ENCODE assay signal across 1 cellular context in the genomic region with DNA sequence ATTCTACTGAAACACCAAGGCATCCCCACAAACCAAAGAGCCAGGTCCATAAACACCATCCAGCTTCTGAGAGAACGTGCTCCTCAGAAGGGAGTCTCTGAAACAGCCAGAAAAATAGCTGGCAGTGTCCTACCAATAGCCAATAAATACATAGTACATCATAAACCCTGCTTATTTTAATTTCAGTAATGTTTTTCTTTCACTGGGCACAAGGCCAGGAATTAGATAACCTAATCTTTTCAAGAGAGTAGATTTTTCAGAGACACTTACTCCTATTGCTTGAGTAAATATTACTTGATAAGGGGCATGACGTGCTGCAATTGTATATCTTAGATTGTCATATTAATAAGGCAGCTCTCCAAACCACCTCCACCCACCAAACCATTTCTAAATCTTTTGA.
TF ChIP-seq lines count a peak whose summit lies in the region.

No MANE protein-coding gene starts in this region.

TF ChIP-seq in HEK293, 187 proteins besides CTCF, POLR2A, EP300 and RAD21 (continued from another document):
- TF ChIP-seq, protein P1, sequence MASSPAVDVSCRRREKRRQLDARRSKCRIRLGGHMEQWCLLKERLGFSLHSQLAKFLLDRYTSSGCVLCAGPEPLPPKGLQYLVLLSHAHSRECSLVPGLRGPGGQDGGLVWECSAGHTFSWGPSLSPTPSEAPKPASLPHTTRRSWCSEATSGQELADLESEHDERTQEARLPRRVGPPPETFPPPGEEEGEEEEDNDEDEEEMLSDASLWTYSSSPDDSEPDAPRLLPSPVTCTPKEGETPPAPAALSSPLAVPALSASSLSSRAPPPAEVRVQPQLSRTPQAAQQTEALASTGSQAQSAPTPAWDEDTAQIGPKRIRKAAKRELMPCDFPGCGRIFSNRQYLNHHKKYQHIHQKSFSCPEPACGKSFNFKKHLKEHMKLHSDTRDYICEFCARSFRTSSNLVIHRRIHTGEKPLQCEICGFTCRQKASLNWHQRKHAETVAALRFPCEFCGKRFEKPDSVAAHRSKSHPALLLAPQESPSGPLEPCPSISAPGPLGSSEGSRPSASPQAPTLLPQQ (tag by site-specific recombination; IDR thresholded peaks at IDR 0.05): no peak
- TF ChIP-seq KLF7 (tag by site-specific recombination; IDR thresholded peaks at IDR 0.05; ENCODE audit: borderline replicate concordance) (no peak), ZXDB (tag by site-specific recombination; IDR thresholded peaks at IDR 0.05) (peak; percentile 79), ZEB2 (tag by site-specific recombination; IDR thresholded peaks at IDR 0.05) (peak; percentile 72; the same call in 1 of the 2 replicates), ZNF514 (tag by site-specific recombination; IDR thresholded peaks at IDR 0.05) (no peak), ZNF24 (tag by site-specific recombination; IDR thresholded peaks at IDR 0.05) (peak; percentile 38; the same call in 1 of the 2 replicates), HOXA7 (CRISPR knock-in tag; IDR thresholded peaks at IDR 0.05; ENCODE audit: borderline replicate concordance) (no peak), ZNF426 (tag by site-specific recombination; IDR thresholded peaks at IDR 0.05) (no peak), ZNF138 (tag by site-specific recombination; IDR thresholded peaks at IDR 0.05; ENCODE audit: borderline replicate concordance) (no peak), ZNF311 (tag by site-specific recombination; IDR thresholded peaks at IDR 0.05; ENCODE audit: borderline replicate concordance) (no peak), ZNF114 (tag by site-specific recombination; IDR thresholded peaks at IDR 0.05) (no peak), GLI4 (tag by site-specific recombination; IDR thresholded peaks at IDR 0.05) (no peak), WT1 (tag by site-specific recombination; IDR thresholded peaks at IDR 0.05) (peak; percentile 95), BCL11B (tag by site-specific recombination; IDR thresholded peaks at IDR 0.05; ENCODE audit: low read depth) (0 out of 2 replicates have a peak, but pooled peaks have one; percentile 30), ZNF561 (tag by site-specific recombination; IDR thresholded peaks at IDR 0.05; ENCODE audit: borderline replicate concordance) (peak; percentile 74; the same call in 1 of the 2 replicates), SP2 (tag by site-specific recombination; IDR thresholded peaks at IDR 0.05) (no peak), ZNF654 (tag by site-specific recombination; IDR thresholded peaks at IDR 0.05; ENCODE audit: low read depth) (peak; percentile 4; the same call in 1 of the 2 replicates), ZNF596 (tag by site-specific recombination; IDR thresholded peaks at IDR 0.05) (no peak), ZNF623 (tag by site-specific recombination; IDR thresholded peaks at IDR 0.05) (no peak), ZBTB17 (tag by site-specific recombination; IDR thresholded peaks at IDR 0.05) (no peak), IKZF3 (tag by site-specific recombination; IDR thresholded peaks at IDR 0.05) (peak; percentile 71; the same call in 1 of the 2 replicates), ZNF777 (tag by site-specific recombination; IDR thresholded peaks at IDR 0.05; ENCODE audit: borderline replicate concordance) (no peak), ZBTB7A (tag by site-specific recombination; IDR thresholded peaks at IDR 0.05; ENCODE audit: low read depth) (no peak), ZNF558 (tag by site-specific recombination; IDR thresholded peaks at IDR 0.05) (no peak), ZNF600 (tag by site-specific recombination; IDR thresholded peaks at IDR 0.05) (no peak), KLF10 (tag by site-specific recombination; IDR thresholded peaks at IDR 0.05) (peak; percentile 64; the same call in 1 of the 2 replicates), YY2 (tag by site-specific recombination; IDR thresholded peaks at IDR 0.05) (no peak), ZNF324 (tag by site-specific recombination; IDR thresholded peaks at IDR 0.05) (no peak), ZNF174 (tag by site-specific recombination; IDR thresholded peaks at IDR 0.05) (no peak), ZNF416 (tag by site-specific recombination; IDR thresholded peaks at IDR 0.05) (no peak), ZNF16 (tag by site-specific recombination; IDR thresholded peaks at IDR 0.05; ENCODE audit: low read depth) (no peak), OVOL3 (tag by site-specific recombination; IDR thresholded peaks at IDR 0.05) (0 out of 2 replicates have a peak, but pooled peaks have one; percentile 44), ZNF274 (IDR thresholded peaks at IDR 0.05; ENCODE audit: low read length) (no peak), ZNF274 (tag by site-specific recombination; IDR thresholded peaks at IDR 0.05; ENCODE audit: borderline replicate concordance) (no peak), ZNF366 (tag by site-specific recombination; conservative IDR thresholded peaks at IDR 0.05) (0 out of 2 replicates have a peak, but pooled peaks have one; percentile 19), ZNF549 (tag by site-specific recombination; IDR thresholded peaks at IDR 0.05) (no peak), ZSCAN30 (tag by site-specific recombination; IDR thresholded peaks at IDR 0.05) (no peak), ZNF354C (tag by site-specific recombination; IDR thresholded peaks at IDR 0.05; ENCODE audit: borderline replicate concordance, low read depth) (no peak), OSR2 (tag by site-specific recombination; IDR thresholded peaks at IDR 0.05) (peak; percentile 93), KLF8 (tag by site-specific recombination; IDR thresholded peaks at IDR 0.05) (peak; percentile 68), ZNF133 (tag by site-specific recombination; IDR thresholded peaks at IDR 0.05) (no peak), ZNF843 (tag by site-specific recombination; IDR thresholded peaks at IDR 0.05) (peak; percentile 94)
- TF ChIP-seq, protein P2, sequence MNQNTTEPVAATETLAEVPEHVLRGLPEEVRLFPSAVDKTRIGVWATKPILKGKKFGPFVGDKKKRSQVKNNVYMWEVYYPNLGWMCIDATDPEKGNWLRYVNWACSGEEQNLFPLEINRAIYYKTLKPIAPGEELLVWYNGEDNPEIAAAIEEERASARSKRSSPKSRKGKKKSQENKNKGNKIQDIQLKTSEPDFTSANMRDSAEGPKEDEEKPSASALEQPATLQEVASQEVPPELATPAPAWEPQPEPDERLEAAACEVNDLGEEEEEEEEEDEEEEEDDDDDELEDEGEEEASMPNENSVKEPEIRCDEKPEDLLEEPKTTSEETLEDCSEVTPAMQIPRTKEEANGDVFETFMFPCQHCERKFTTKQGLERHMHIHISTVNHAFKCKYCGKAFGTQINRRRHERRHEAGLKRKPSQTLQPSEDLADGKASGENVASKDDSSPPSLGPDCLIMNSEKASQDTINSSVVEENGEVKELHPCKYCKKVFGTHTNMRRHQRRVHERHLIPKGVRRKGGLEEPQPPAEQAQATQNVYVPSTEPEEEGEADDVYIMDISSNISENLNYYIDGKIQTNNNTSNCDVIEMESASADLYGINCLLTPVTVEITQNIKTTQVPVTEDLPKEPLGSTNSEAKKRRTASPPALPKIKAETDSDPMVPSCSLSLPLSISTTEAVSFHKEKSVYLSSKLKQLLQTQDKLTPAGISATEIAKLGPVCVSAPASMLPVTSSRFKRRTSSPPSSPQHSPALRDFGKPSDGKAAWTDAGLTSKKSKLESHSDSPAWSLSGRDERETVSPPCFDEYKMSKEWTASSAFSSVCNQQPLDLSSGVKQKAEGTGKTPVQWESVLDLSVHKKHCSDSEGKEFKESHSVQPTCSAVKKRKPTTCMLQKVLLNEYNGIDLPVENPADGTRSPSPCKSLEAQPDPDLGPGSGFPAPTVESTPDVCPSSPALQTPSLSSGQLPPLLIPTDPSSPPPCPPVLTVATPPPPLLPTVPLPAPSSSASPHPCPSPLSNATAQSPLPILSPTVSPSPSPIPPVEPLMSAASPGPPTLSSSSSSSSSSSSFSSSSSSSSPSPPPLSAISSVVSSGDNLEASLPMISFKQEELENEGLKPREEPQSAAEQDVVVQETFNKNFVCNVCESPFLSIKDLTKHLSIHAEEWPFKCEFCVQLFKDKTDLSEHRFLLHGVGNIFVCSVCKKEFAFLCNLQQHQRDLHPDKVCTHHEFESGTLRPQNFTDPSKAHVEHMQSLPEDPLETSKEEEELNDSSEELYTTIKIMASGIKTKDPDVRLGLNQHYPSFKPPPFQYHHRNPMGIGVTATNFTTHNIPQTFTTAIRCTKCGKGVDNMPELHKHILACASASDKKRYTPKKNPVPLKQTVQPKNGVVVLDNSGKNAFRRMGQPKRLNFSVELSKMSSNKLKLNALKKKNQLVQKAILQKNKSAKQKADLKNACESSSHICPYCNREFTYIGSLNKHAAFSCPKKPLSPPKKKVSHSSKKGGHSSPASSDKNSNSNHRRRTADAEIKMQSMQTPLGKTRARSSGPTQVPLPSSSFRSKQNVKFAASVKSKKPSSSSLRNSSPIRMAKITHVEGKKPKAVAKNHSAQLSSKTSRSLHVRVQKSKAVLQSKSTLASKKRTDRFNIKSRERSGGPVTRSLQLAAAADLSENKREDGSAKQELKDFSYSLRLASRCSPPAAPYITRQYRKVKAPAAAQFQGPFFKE (tag by site-specific recombination; IDR thresholded peaks at IDR 0.05; ENCODE audit: borderline replicate concordance): no peak
- TF ChIP-seq, protein P3, sequence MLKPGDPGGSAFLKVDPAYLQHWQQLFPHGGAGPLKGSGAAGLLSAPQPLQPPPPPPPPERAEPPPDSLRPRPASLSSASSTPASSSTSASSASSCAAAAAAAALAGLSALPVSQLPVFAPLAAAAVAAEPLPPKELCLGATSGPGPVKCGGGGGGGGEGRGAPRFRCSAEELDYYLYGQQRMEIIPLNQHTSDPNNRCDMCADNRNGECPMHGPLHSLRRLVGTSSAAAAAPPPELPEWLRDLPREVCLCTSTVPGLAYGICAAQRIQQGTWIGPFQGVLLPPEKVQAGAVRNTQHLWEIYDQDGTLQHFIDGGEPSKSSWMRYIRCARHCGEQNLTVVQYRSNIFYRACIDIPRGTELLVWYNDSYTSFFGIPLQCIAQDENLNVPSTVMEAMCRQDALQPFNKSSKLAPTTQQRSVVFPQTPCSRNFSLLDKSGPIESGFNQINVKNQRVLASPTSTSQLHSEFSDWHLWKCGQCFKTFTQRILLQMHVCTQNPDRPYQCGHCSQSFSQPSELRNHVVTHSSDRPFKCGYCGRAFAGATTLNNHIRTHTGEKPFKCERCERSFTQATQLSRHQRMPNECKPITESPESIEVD (tag by site-specific recombination; IDR thresholded peaks at IDR 0.05): peak; percentile 89
- TF ChIP-seq, protein P4, sequence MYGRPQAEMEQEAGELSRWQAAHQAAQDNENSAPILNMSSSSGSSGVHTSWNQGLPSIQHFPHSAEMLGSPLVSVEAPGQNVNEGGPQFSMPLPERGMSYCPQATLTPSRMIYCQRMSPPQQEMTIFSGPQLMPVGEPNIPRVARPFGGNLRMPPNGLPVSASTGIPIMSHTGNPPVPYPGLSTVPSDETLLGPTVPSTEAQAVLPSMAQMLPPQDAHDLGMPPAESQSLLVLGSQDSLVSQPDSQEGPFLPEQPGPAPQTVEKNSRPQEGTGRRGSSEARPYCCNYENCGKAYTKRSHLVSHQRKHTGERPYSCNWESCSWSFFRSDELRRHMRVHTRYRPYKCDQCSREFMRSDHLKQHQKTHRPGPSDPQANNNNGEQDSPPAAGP (tag by site-specific recombination; IDR thresholded peaks at IDR 0.05): no peak
- TF ChIP-seq, protein P5, sequence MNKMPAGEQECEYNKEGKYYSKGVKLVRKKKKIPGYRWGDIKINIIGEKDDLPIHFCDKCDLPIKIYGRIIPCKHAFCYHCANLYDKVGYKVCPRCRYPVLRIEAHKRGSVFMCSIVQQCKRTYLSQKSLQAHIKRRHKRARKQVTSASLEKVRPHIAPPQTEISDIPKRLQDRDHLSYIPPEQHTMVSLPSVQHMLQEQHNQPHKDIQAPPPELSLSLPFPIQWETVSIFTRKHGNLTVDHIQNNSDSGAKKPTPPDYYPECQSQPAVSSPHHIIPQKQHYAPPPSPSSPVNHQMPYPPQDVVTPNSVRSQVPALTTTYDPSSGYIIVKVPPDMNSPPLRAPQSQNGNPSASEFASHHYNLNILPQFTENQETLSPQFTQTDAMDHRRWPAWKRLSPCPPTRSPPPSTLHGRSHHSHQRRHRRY (tag by site-specific recombination; IDR thresholded peaks at IDR 0.05): no peak
- TF ChIP-seq, protein P6, sequence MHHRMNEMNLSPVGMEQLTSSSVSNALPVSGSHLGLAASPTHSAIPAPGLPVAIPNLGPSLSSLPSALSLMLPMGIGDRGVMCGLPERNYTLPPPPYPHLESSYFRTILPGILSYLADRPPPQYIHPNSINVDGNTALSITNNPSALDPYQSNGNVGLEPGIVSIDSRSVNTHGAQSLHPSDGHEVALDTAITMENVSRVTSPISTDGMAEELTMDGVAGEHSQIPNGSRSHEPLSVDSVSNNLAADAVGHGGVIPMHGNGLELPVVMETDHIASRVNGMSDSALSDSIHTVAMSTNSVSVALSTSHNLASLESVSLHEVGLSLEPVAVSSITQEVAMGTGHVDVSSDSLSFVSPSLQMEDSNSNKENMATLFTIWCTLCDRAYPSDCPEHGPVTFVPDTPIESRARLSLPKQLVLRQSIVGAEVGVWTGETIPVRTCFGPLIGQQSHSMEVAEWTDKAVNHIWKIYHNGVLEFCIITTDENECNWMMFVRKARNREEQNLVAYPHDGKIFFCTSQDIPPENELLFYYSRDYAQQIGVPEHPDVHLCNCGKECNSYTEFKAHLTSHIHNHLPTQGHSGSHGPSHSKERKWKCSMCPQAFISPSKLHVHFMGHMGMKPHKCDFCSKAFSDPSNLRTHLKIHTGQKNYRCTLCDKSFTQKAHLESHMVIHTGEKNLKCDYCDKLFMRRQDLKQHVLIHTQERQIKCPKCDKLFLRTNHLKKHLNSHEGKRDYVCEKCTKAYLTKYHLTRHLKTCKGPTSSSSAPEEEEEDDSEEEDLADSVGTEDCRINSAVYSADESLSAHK (tag by site-specific recombination; IDR thresholded peaks at IDR 0.05): peak; percentile 98
